Comparison of ENCODE assay signal across 10 cellular contexts in genomic region chr18:35592298-35592697, GRCh38. TPM values are rescaled to one million over a fixed set of nuclear protein-coding genes. Genes with fewer than 3 reads are reported as not detected.
A peak's percentile ranks its signal among the peaks of the same experiment; 100 is the strongest.
DNase-seq lines count a peak whose midpoint lies in the region; ATAC-seq and TF ChIP-seq lines count a peak whose summit lies in the region.
"Had no signal": no experiment of that assay in that cellular context is flagged by ENCODE, and none has a peak within 500 bp of the region (broad histone marks: within the 10 kb centered on the region; RNA-seq: fewer than 3 reads in every experiment).

No MANE protein-coding gene starts in this region.

- ATAC-seq in GM19452 (IDR thresholded peaks at IDR 0.05; ENCODE audit: unreplicated experiment) (peak; percentile 97), HG03045 (IDR thresholded peaks at IDR 0.05; ENCODE audit: unreplicated experiment) (peak; percentile 98)

- H3K4me2 ChIP-seq in OCI-LY1 (ENCODE audit: low read length), result peak overlapping the region; percentile 60

- DNase-seq in GM13976 (ENCODE audit: low spot score), result peak; percentile 47
- DNase-seq in NCI-H1930 (lab: John Stamatoyannopoulos, UW), result no peak
- no peak for DNase-seq in suprapubic skin (ENCODE audit: low spot score in 2 of 2)
- no peak for DNase-seq in activated CD4-positive, alpha-beta T cell treated with anti-CD3 and anti-CD28 coated beads, Interleukin-2, amount 50 U/mL, for 48 hours
- DNase-seq in COLO829 (ENCODE audit: low spot score), result no peak
- DNase-seq: effector CD8-positive, alpha-beta T cell; substantia nigra had no signal

- H3F3A ChIP-seq in OCI-LY1 (ENCODE audit: insufficient read depth, low read length), result no peaks in the 10 kb centered on the region

- H3K9me3 ChIP-seq in OCI-LY1 (ENCODE audit: low read length), result no peaks in the 10 kb centered on the region; the same call in 1 of the 2 replicates
- H3K9me3 ChIP-seq in suprapubic skin, result peaks cover 6% of the 10 kb centered on the region

- peak overlapping the region; percentile 55 for H3K9ac ChIP-seq in OCI-LY1 (ENCODE audit: low read length)

- H3K4me3 ChIP-seq in OCI-LY1 (ENCODE audit: low read depth, low read length, poor library complexity, severe bottlenecking) (peak overlapping the region; percentile 43), suprapubic skin (no peak overlapping the region)

- in situ Hi-C loops in GM13976 (cut with MboI; ENCODE audit: low sequenced_read_pairs, unreplicated experiment), result no loop called here

- TF ChIP-seq POLR2A in suprapubic skin (IDR thresholded peaks at IDR 0.05), result no peak

- H3K4me1 ChIP-seq in OCI-LY1 (ENCODE audit: insufficient read depth, low read length, severe bottlenecking) (peaks cover 32% of the 10 kb centered on the region), suprapubic skin (peaks cover 28% of the 10 kb centered on the region)

- TF ChIP-seq CTCF in GM13976 (IDR thresholded peaks at IDR 0.05; ENCODE audit: borderline replicate concordance, control extremely low read depth, extremely low read depth, insufficient read depth, missing control alignments) (no peak), OCI-LY1 (IDR thresholded peaks at IDR 0.05; ENCODE audit: low read length) (no peak), suprapubic skin (IDR thresholded peaks at IDR 0.05) (no peak)

- H3K27ac ChIP-seq in OCI-LY1 (ENCODE audit: low read depth, low read length, poor library complexity, severe bottlenecking) (peak overlapping the region; percentile 68), suprapubic skin (no peak overlapping the region)

- peaks cover 56% of the 10 kb centered on the region for H3K79me2 ChIP-seq in OCI-LY1 (ENCODE audit: insufficient read depth, low read length)

- no peak for TF ChIP-seq EP300 in suprapubic skin (IDR thresholded peaks at IDR 0.05)

- H3K9me2 ChIP-seq in OCI-LY1 (ENCODE audit: low read depth, low read length), result no peaks in the 10 kb centered on the region

- H3K27me3 ChIP-seq in OCI-LY1 (ENCODE audit: insufficient read depth, low read length) (no peaks in the 10 kb centered on the region), suprapubic skin (no peaks in the 10 kb centered on the region)

- H3K36me3 ChIP-seq in OCI-LY1 (ENCODE audit: insufficient read depth, low read length) (no peaks in the 10 kb centered on the region), suprapubic skin (no peaks in the 10 kb centered on the region)

- H4K20me1 ChIP-seq in OCI-LY1 (ENCODE audit: insufficient read depth, low read length), result no peaks in the 10 kb centered on the region

- no peak overlapping the region for H2AFZ ChIP-seq in OCI-LY1 (ENCODE audit: low read length)

RNA-seq across cellular contexts. Expression of gene GALNT1, which starts 10.8 kb away (rescaled TPM):
- 10 to 100 TPM; 46.2 to 96.5 (median 62.6) TPM for total RNA-seq in suprapubic skin
